In genomic region chr12:92467886-92468285, GRCh38 we compare ENCODE assay signal across 1 cellular context.
A peak's percentile ranks its signal among the peaks of the same experiment; 100 is the strongest.
TF ChIP-seq lines count a peak whose summit lies in the region.

No MANE protein-coding gene starts in this region.

TF ChIP-seq in K562, 482 proteins besides CTCF, POLR2A, EP300 and RAD21 (continued from another document):
- TF ChIP-seq ZNF280A (IDR thresholded peaks at IDR 0.05; ENCODE audit: low read depth, partially characterized antibody) (no peak), SRF (CRISPR knock-in tag; IDR thresholded peaks at IDR 0.05) (no peak), NCOR1 (IDR thresholded peaks at IDR 0.05) (peak; percentile 45; the same call in 1 of the 2 replicates), SMARCA5 (IDR thresholded peaks at IDR 0.05) (no peak), HMGN3 (IDR thresholded peaks at IDR 0.05; ENCODE audit: borderline replicate concordance, extremely low read depth, insufficient read length, low read depth, low read length) (peak; percentile 36), YBX1 (IDR thresholded peaks at IDR 0.05) (no peak), PRMT5 (CRISPR knock-in tag; IDR thresholded peaks at IDR 0.05) (no peak), ZNF586 (CRISPR knock-in tag; conservative IDR thresholded peaks at IDR 0.05) (no peak), KAT7 (CRISPR knock-in tag; IDR thresholded peaks at IDR 0.05; ENCODE audit: borderline replicate concordance) (no peak), MTA1 (IDR thresholded peaks at IDR 0.05; ENCODE audit: borderline replicate concordance) (no peak), ZZZ3 (IDR thresholded peaks at IDR 0.05) (no peak), SETDB1 (IDR thresholded peaks at IDR 0.05; ENCODE audit: low read length) (no peak), VEZF1 (CRISPR knock-in tag; IDR thresholded peaks at IDR 0.05) (peak; percentile 32), POLR2G (IDR thresholded peaks at IDR 0.05; ENCODE audit: low read depth, low read length) (no peak), U2AF1 (optimal IDR thresholded peaks at IDR 0.05; ENCODE audit: low read depth, low read length) (no peak), ATF1 (CRISPR knock-in tag; IDR thresholded peaks at IDR 0.05) (no peak), ATF1 (tag; IDR thresholded peaks at IDR 0.05) (no peak), STAT6 (CRISPR knock-in tag; IDR thresholded peaks at IDR 0.05) (no peak), ZNF507 (tag; conservative IDR thresholded peaks at IDR 0.05) (no peak), FOXK1 (CRISPR knock-in tag; IDR thresholded peaks at IDR 0.05; ENCODE audit: borderline replicate concordance) (no peak), STAT5B (CRISPR knock-in tag; IDR thresholded peaks at IDR 0.05) (no peak), IRF9 (tag; IDR thresholded peaks at IDR 0.05) (no peak), ZNF274 (IDR thresholded peaks at IDR 0.05; ENCODE audit: borderline replicate concordance, low read depth, low read length) (no peak), TAF1 (IDR thresholded peaks at IDR 0.05; ENCODE audit: control insufficient read depth, extremely low read depth, insufficient read depth, low read length, severe bottlenecking) (no peak), MXI1 (IDR thresholded peaks at IDR 0.05; ENCODE audit: low read depth, low read length) (no peak), RBM39 (optimal IDR thresholded peaks at IDR 0.05; ENCODE audit: low read depth, low read length) (no peak), XRCC4 (IDR thresholded peaks at IDR 0.05; ENCODE audit: extremely low read depth, insufficient read depth, insufficient read length) (no peak), L3MBTL2 (IDR thresholded peaks at IDR 0.05) (no peak), FOXA1 (IDR thresholded peaks at IDR 0.05; ENCODE audit: borderline replicate concordance) (no peak), NONO (IDR thresholded peaks at IDR 0.05; ENCODE audit: low read depth in 2 of 2, low read length in 1 of 2) (no peak), TCFL5 (CRISPR knock-in tag; conservative IDR thresholded peaks at IDR 0.05) (no peak), ZNF583 (CRISPR knock-in tag; IDR thresholded peaks at IDR 0.05) (no peak), ZNF699 (CRISPR knock-in tag; IDR thresholded peaks at IDR 0.05; ENCODE audit: insufficient replicate concordance) (no peak), CREB3 (tag; conservative IDR thresholded peaks at IDR 0.05; ENCODE audit: low read depth) (no peak), FOXJ3 (CRISPR knock-in tag; IDR thresholded peaks at IDR 0.05) (no peak), E2F4 (CRISPR knock-in tag; IDR thresholded peaks at IDR 0.05; ENCODE audit: low read depth) (no peak), ZFP91 (CRISPR knock-in tag; IDR thresholded peaks at IDR 0.05) (no peak), SMARCE1 (IDR thresholded peaks at IDR 0.05) (peak; percentile 72), RFX1 (IDR thresholded peaks at IDR 0.05) (peak; percentile 35; the same call in 1 of the 2 replicates), TFAM (CRISPR knock-in tag; conservative IDR thresholded peaks at IDR 0.05) (no peak), TEAD4 (IDR thresholded peaks at IDR 0.05; ENCODE audit: low read length) (peak; percentile 46), TEAD4 (CRISPR knock-in tag; IDR thresholded peaks at IDR 0.05; ENCODE audit: borderline replicate concordance) (no peak), FOXJ2 (tag; IDR thresholded peaks at IDR 0.05) (peak; percentile 68), PPARD (CRISPR knock-in tag; IDR thresholded peaks at IDR 0.05) (no peak), CEBPB (tag; IDR thresholded peaks at IDR 0.05) (no peak), HNRNPLL (IDR thresholded peaks at IDR 0.05; ENCODE audit: low read depth, low read length, poor library complexity, severe bottlenecking) (no peak), MAFF (IDR thresholded peaks at IDR 0.05; ENCODE audit: low read length) (no peak), ZEB2 (IDR thresholded peaks at IDR 0.05) (peak; percentile 25; the same call in 1 of the 2 replicates), ZNF518B (CRISPR knock-in tag; IDR thresholded peaks at IDR 0.05) (no peak)
